Comparison of ENCODE assay signal across 14 cellular contexts in genomic region chr11:108558222-108558621, GRCh38. TPM values are rescaled to one million over a fixed set of nuclear protein-coding genes. Genes with fewer than 3 reads are reported as not detected.
DNase-seq lines count a peak whose midpoint lies in the region; ATAC-seq and TF ChIP-seq lines count a peak whose summit lies in the region.
"Had no signal": no experiment of that assay in that cellular context is flagged by ENCODE, and none has a peak within 500 bp of the region (broad histone marks: within the 10 kb centered on the region; RNA-seq: fewer than 3 reads in every experiment).

No MANE protein-coding gene starts in this region.

- DNase-seq in GM13976 (ENCODE audit: low spot score), result peak; percentile 44
- DNase-seq in T-helper 2 cell treated with Interferon-gamma antibody and Interleukin-4, amounts not matched to agents 5 μg/mL and 100 μg/mL, for 36 hours (ENCODE audit: low spot score), result no peak
- no peak for DNase-seq in WERI-Rb-1
- no peak for DNase-seq in GM23338 (ENCODE audit: low spot score)
- no peak for DNase-seq in stimulated activated CD4-positive, alpha-beta T cell treated with anti-CD3 and anti-CD28 coated beads, Interleukin-4, amount 100 ng/mL, for 1 hour
- DNase-seq: kidney; naive thymus-derived CD8-positive, alpha-beta T cell; NCI-H2171; OCI-M1 had no signal

- H3K4me3 ChIP-seq in WERI-Rb-1 (ENCODE audit: low read depth, low read length) (no peak overlapping the region), GM23338 (no peak overlapping the region)

- no peaks in the 10 kb centered on the region for H3K36me3 ChIP-seq in WERI-Rb-1
- H3K36me3 ChIP-seq in GM23338 (ENCODE audit: insufficient read depth), result no peaks in the 10 kb centered on the region

- H3K27ac Mint-ChIP-seq in T-helper 2 cell treated with Interferon-gamma antibody and Interleukin-4, amounts not matched to agents 5 μg/mL and 100 μg/mL, for 36 hours, result no peak overlapping the region
- H3K27ac Mint-ChIP-seq in GM23338, result no peak overlapping the region
- H3K27ac Mint-ChIP-seq: T-helper 1 cell treated with Interleukin-12 subunit alpha and Interleukin-12 subunit beta and Interleukin-4 antibody, amounts not matched to agents 30 μg/mL and 1 μg/mL, for 36 hours had no signal

- no peaks in the 10 kb centered on the region for H3F3A ChIP-seq in GM23338 (replicated peaks; ENCODE audit: low read depth)

- H3K9me2 ChIP-seq in GM23338 (ENCODE audit: insufficient read depth), result no peaks in the 10 kb centered on the region

- no peaks in the 10 kb centered on the region for H3K27me3 ChIP-seq in WERI-Rb-1 (ENCODE audit: insufficient read depth, low read depth, severe bottlenecking)
- no peaks in the 10 kb centered on the region for H3K27me3 ChIP-seq in GM23338 (ENCODE audit: insufficient read depth)

- no peak overlapping the region for H2AFZ ChIP-seq in GM23338

- no peak overlapping the region for H3K4me2 ChIP-seq in GM23338

- H3K9me3 ChIP-seq in WERI-Rb-1 (ENCODE audit: severe bottlenecking), result no peaks in the 10 kb centered on the region

- H4K20me1 ChIP-seq in GM23338 (replicated peaks; ENCODE audit: insufficient read depth), result no peaks in the 10 kb centered on the region; the same call in 1 of the 2 replicates

- ATAC-seq in GM19395 (IDR thresholded peaks at IDR 0.05; ENCODE audit: unreplicated experiment) (peak; percentile 64), HG02763 (IDR thresholded peaks at IDR 0.05; ENCODE audit: unreplicated experiment) (peak; percentile 61), HG03520 (IDR thresholded peaks at IDR 0.05; ENCODE audit: unreplicated experiment) (peak; percentile 59), GM23338 (no peak)
- ATAC-seq: naive thymus-derived CD8-positive, alpha-beta T cell; sciatic nerve had no signal

- no peaks in the 10 kb centered on the region for H3K4me1 ChIP-seq in GM23338 (ENCODE audit: insufficient read depth)

- no peak overlapping the region for H3K27ac ChIP-seq in WERI-Rb-1
- no peak overlapping the region for H3K27ac ChIP-seq in GM23338 (ENCODE audit: low read depth)

- no peaks in the 10 kb centered on the region for H3K79me2 ChIP-seq in GM23338 (replicated peaks; ENCODE audit: insufficient read depth)

- H3K27me3 Mint-ChIP-seq in T-helper 2 cell treated with Interferon-gamma antibody and Interleukin-4, amounts not matched to agents 5 μg/mL and 100 μg/mL, for 36 hours (ENCODE audit: low read depth), result peaks cover 8% of the 10 kb centered on the region
- H3K27me3 Mint-ChIP-seq in GM23338 (ENCODE audit: insufficient read depth, low read depth, poor library complexity), result peaks cover 3% of the 10 kb centered on the region
- H3K27me3 Mint-ChIP-seq: naive thymus-derived CD8-positive, alpha-beta T cell had no signal

- no peak overlapping the region for H3K4me3 Mint-ChIP-seq in T-helper 2 cell treated with Interferon-gamma antibody and Interleukin-4, amounts not matched to agents 5 μg/mL and 100 μg/mL, for 36 hours
- no peak overlapping the region for H3K4me3 Mint-ChIP-seq in GM23338
- H3K4me3 Mint-ChIP-seq: T-helper 1 cell treated with Interleukin-12 subunit alpha and Interleukin-12 subunit beta and Interleukin-4 antibody, amounts not matched to agents 30 μg/mL and 1 μg/mL, for 36 hours had no signal

- H3K36me3 Mint-ChIP-seq in T-helper 2 cell treated with Interferon-gamma antibody and Interleukin-4, amounts not matched to agents 5 μg/mL and 100 μg/mL, for 36 hours (ENCODE audit: low read depth), result no peaks in the 10 kb centered on the region
- H3K36me3 Mint-ChIP-seq in GM23338 (ENCODE audit: low read depth), result no peaks in the 10 kb centered on the region
- H3K36me3 Mint-ChIP-seq: naive thymus-derived CD8-positive, alpha-beta T cell had no signal

- in situ Hi-C loops in GM13976 (cut with MboI; ENCODE audit: low sequenced_read_pairs, unreplicated experiment), result no loop called here

- TF ChIP-seq CTCF in GM13976 (IDR thresholded peaks at IDR 0.05; ENCODE audit: borderline replicate concordance, control extremely low read depth, extremely low read depth, insufficient read depth, missing control alignments) (no peak), WERI-Rb-1 (IDR thresholded peaks at IDR 0.05; ENCODE audit: low read depth, low read length) (no peak), GM23338 (conservative IDR thresholded peaks at IDR 0.05; ENCODE audit: low read depth in 2 of 2) (no peak)

- H3K9me3 Mint-ChIP-seq in T-helper 2 cell treated with Interferon-gamma antibody and Interleukin-4, amounts not matched to agents 5 μg/mL and 100 μg/mL, for 36 hours, result no peaks in the 10 kb centered on the region
- H3K9me3 Mint-ChIP-seq in GM23338, result no peaks in the 10 kb centered on the region
- H3K9me3 Mint-ChIP-seq: naive thymus-derived CD8-positive, alpha-beta T cell; T-helper 1 cell treated with Interleukin-12 subunit alpha and Interleukin-12 subunit beta and Interleukin-4 antibody, amounts not matched to agents 30 μg/mL and 1 μg/mL, for 36 hours had no signal

- peaks cover 5% of the 10 kb centered on the region for H3K4me1 Mint-ChIP-seq in T-helper 2 cell treated with Interferon-gamma antibody and Interleukin-4, amounts not matched to agents 5 μg/mL and 100 μg/mL, for 36 hours (ENCODE audit: low read depth)
- H3K4me1 Mint-ChIP-seq in GM23338, result peaks cover 16% of the 10 kb centered on the region

TF ChIP-seq in GM23338, 12 proteins besides CTCF, POLR2A, EP300 and RAD21 (continues in another document):
- TF ChIP-seq NANOG (IDR thresholded peaks at IDR 0.05; ENCODE audit: borderline replicate concordance) (no peak), REST (IDR thresholded peaks at IDR 0.05; ENCODE audit: unreplicated experiment) (no peak), POLR2AphosphoS5 (IDR thresholded peaks at IDR 0.05; ENCODE audit: low read depth) (no peak), EZH2 (IDR thresholded peaks at IDR 0.05; ENCODE audit: low read depth, unreplicated experiment) (no peak), ETS1 (IDR thresholded peaks at IDR 0.05) (no peak), ZNF114 (CRISPR knock-in tag; IDR thresholded peaks at IDR 0.05) (no peak), JUNB (IDR thresholded peaks at IDR 0.05; ENCODE audit: unreplicated experiment) (no peak)

RNA-seq across cellular contexts. Expression of gene EXPH5, which starts 35.3 kb away (rescaled TPM):
- total RNA-seq in GM23338 (2014; rRNA removed; shearing (Covaris generic)), result 8.4 and 12.6 TPM in 2 replicates
- polyA plus RNA-seq in GM23338 (2016; fragmentation: Nextera tagmentation; extraction: Ambion mirVana), result 2.6 and 3.6 TPM in 2 replicates
